ENCODE assay signal across 23 cellular contexts in the genomic region with DNA sequence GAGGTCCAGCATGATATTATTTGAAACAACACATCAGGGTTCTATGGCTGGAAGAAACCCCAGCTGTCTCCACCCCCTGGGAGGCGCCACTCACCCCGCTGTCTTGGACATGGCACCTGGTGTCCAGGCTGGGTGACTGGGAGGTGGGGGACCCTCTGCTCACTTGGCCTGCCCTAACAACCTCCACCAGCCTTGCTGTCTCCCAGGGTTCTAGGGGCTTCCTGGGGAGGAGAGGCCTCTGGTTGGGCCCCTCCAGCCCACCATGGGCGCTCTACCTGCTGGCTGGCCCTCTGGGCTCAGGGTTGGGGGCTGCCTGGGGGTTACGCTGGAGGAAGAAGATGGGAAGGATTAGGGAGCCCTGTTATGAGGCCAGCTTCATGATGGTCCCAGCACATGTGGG.
"Had no signal": no experiment of that assay in that cellular context is flagged by ENCODE, and none has a peak within 500 bp of the region (broad histone marks: within the 10 kb centered on the region; RNA-seq: fewer than 3 reads in every experiment).

No MANE protein-coding gene starts in this region.

- H3K27ac ChIP-seq: esophagus muscularis mucosa, foreskin keratinocyte, heart right ventricle had no signal

- H3K27me3 ChIP-seq: esophagus muscularis mucosa, foreskin keratinocyte, heart right ventricle, tibial nerve had no signal

- H3K4me3 ChIP-seq: esophagus muscularis mucosa, heart right ventricle, tibial nerve had no signal

- H3K4me1 Mint-ChIP-seq: activated naive CD8-positive, alpha-beta T cell treated with anti-CD3 and anti-CD28 coated beads, Interleukin-2, amount 50 U/mL, for 24 hours had no signal

- H3K9me3 Mint-ChIP-seq: activated CD4-positive, alpha-beta memory T cell treated with anti-CD3 and anti-CD28 coated beads for 36 hours; activated CD4-positive, alpha-beta T cell treated with anti-CD3 and anti-CD28 coated beads, Interleukin-2, amount 10 ng/mL, durations not matched to agents 24 days and 14 days; activated naive CD8-positive, alpha-beta T cell treated with anti-CD3 and anti-CD28 coated beads, Interleukin-2, amount 50 U/mL, for 24 hours; mesothelial cell of epicardium; naive thymus-derived CD8-positive, alpha-beta T cell had no signal

- H3K9me3 ChIP-seq: esophagus muscularis mucosa, heart right ventricle, tibial nerve had no signal

- ATAC-seq: activated naive CD8-positive, alpha-beta T cell treated with anti-CD3 and anti-CD28 coated beads, Interleukin-2, amount 50 U/mL, for 24 hours; foreskin keratinocyte; left ventricle myocardium superior; naive thymus-derived CD8-positive, alpha-beta T cell had no signal

- H3K27ac Mint-ChIP-seq: activated CD4-positive, alpha-beta memory T cell treated with anti-CD3 and anti-CD28 coated beads for 36 hours; activated CD4-positive, alpha-beta T cell treated with anti-CD3 and anti-CD28 coated beads, Interleukin-2, amount 10 ng/mL, durations not matched to agents 24 days and 14 days; activated naive CD8-positive, alpha-beta T cell treated with anti-CD3 and anti-CD28 coated beads, Interleukin-2, amount 50 U/mL, for 24 hours; naive thymus-derived CD8-positive, alpha-beta T cell had no signal

- H3K4me3 Mint-ChIP-seq: activated CD4-positive, alpha-beta memory T cell treated with anti-CD3 and anti-CD28 coated beads for 36 hours; activated CD4-positive, alpha-beta T cell treated with anti-CD3 and anti-CD28 coated beads, Interleukin-2, amount 10 ng/mL, durations not matched to agents 24 days and 14 days; activated naive CD8-positive, alpha-beta T cell treated with anti-CD3 and anti-CD28 coated beads, Interleukin-2, amount 50 U/mL, for 24 hours; mesothelial cell of epicardium; naive thymus-derived CD8-positive, alpha-beta T cell had no signal

- H3K4me1 ChIP-seq: heart right ventricle had no signal

- DNase-seq: activated CD4-positive, alpha-beta memory T cell treated with anti-CD3 and anti-CD28 coated beads for 36 hours; activated CD4-positive, alpha-beta T cell treated with anti-CD3 and anti-CD28 coated beads, Interleukin-2, amount 10 ng/mL, durations not matched to agents 24 days and 14 days; activated CD4-positive, CD25-positive, alpha-beta regulatory T cell treated with anti-CD3 and anti-CD28 coated beads, Interleukin-2, amount 50 U/mL, for 72 hours; activated CD8-positive, alpha-beta memory T cell treated with anti-CD3 and anti-CD28 coated beads, Interleukin-2, amount 50 U/mL, for 4 hours; activated gamma-delta T cell; activated naive CD4-positive, alpha-beta T cell treated with anti-CD3 and anti-CD28 coated beads, Interleukin-2, amount 50 U/mL, for 16 hours; activated naive CD8-positive, alpha-beta T cell treated with anti-CD3 and anti-CD28 coated beads, Interleukin-2, amount 50 U/mL, for 24 hours; activated T-cell treated with anti-CD3 and anti-CD28 coated beads, Interleukin-2, amount 50 U/mL, for 1 hour; amygdala; central memory CD4-positive, alpha-beta T cell; foreskin keratinocyte; heart right ventricle; left ventricle myocardium superior; mammary epithelial cell; naive thymus-derived CD8-positive, alpha-beta T cell; retina; stimulated activated CD4-positive, alpha-beta T cell treated with anti-CD3 and anti-CD28 coated beads, Interleukin-15, amount 100 ng/mL, for 24 hours; stimulated activated CD4-positive, alpha-beta T cell treated with anti-CD3 and anti-CD28 coated beads, Interleukin-2, amount 100 ng/mL, for 24 hours; stimulated activated naive CD4-positive, alpha-beta T cell treated with Interleukin-2 at 50 U/mL for 16 hours; T-helper 2 cell had no signal

- H3K27me3 Mint-ChIP-seq: activated CD4-positive, alpha-beta memory T cell treated with anti-CD3 and anti-CD28 coated beads for 36 hours; activated CD4-positive, alpha-beta T cell treated with anti-CD3 and anti-CD28 coated beads, Interleukin-2, amount 10 ng/mL, durations not matched to agents 24 days and 14 days; activated naive CD8-positive, alpha-beta T cell treated with anti-CD3 and anti-CD28 coated beads, Interleukin-2, amount 50 U/mL, for 24 hours; naive thymus-derived CD8-positive, alpha-beta T cell had no signal
